ENCODE assay signal across 29 cellular contexts in the genomic region with DNA sequence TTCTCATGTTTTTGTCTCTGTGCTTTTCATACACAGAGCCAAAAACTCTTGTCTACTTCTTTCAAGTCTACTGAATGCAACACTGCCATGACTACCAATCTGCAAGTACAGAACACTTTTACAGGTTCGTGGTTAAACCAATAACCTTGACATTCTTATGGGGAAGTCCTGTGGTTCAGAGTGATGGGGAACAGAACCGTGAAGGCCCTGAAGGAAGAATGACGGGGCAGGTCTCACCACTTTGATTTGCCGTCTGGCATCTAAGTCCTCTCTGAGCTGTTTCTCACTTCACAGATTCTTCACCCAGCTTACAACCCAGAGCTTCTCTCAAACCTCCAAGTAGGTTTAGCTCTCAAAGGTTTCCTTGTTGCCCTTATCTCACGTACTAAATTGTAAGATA.
DNase-seq lines count a peak whose midpoint lies in the region; ATAC-seq, FAIRE-seq and TF ChIP-seq lines count a peak whose summit lies in the region.
"Had no signal": no experiment of that assay in that cellular context is flagged by ENCODE, and none has a peak within 500 bp of the region (broad histone marks: within the 10 kb centered on the region; RNA-seq: fewer than 3 reads in every experiment).

No MANE protein-coding gene starts in this region.

- H3K4me3 Mint-ChIP-seq in activated T-helper 17 cell treated with anti-CD3 and anti-CD28 coated beads, Interleukin-2, amount 50 U/mL, for 72 hours = no peak overlapping the region
- H3K4me3 Mint-ChIP-seq: activated B cell treated with CpG ODN at 0.5 μM for 24 hours; activated CD4-positive, alpha-beta memory T cell treated with anti-CD3 and anti-CD28 coated beads for 36 hours; activated naive CD4-positive, alpha-beta T cell treated with anti-CD3 and anti-CD28 coated beads, Interleukin-2, amount 50 U/mL, for 24 hours; naive thymus-derived CD4-positive, alpha-beta T cell had no signal

- H3K36me3 ChIP-seq in kidney (ENCODE audit: control insufficient read depth in 1 of 2, insufficient read depth in 2 of 2, low read length in 2 of 2) = no peaks in the 10 kb centered on the region
- H3K36me3 ChIP-seq: left ventricle myocardium inferior, uterus had no signal

- no peaks in the 10 kb centered on the region for H3K4me1 Mint-ChIP-seq in activated T-helper 17 cell treated with anti-CD3 and anti-CD28 coated beads, Interleukin-2, amount 50 U/mL, for 72 hours
- H3K4me1 Mint-ChIP-seq: activated B cell treated with CpG ODN at 0.5 μM for 24 hours; activated naive CD4-positive, alpha-beta T cell treated with anti-CD3 and anti-CD28 coated beads, Interleukin-2, amount 50 U/mL, for 24 hours had no signal

- intact Hi-C loops in kidney (cut with DNase I) = no loop called here

- no peak overlapping the region for H3K9ac ChIP-seq in kidney (ENCODE audit: low read length in 2 of 2)

- no peak for TF ChIP-seq CTCF in kidney (IDR thresholded peaks at IDR 0.05; ENCODE audit: borderline replicate concordance, extremely low read depth, insufficient read depth)

- FAIRE-seq in kidney (lab: Jason Lieb, UNC) = no peak
- FAIRE-seq: astrocyte, D721Med had no signal

- H3K27me3 Mint-ChIP-seq in activated T-helper 17 cell treated with anti-CD3 and anti-CD28 coated beads, Interleukin-2, amount 50 U/mL, for 72 hours = peaks cover 11% of the 10 kb centered on the region

- H3K4me1 ChIP-seq in kidney (ENCODE audit: control insufficient read depth in 1 of 2, insufficient read depth in 1 of 2, low read depth in 1 of 2, low read length in 2 of 2) = no peaks in the 10 kb centered on the region
- H3K4me1 ChIP-seq: testis, uterus had no signal

- H3K9me3 Mint-ChIP-seq in activated T-helper 17 cell treated with anti-CD3 and anti-CD28 coated beads, Interleukin-2, amount 50 U/mL, for 72 hours = no peaks in the 10 kb centered on the region
- H3K9me3 Mint-ChIP-seq: activated B cell treated with CpG ODN at 0.5 μM for 24 hours; activated CD4-positive, alpha-beta memory T cell treated with anti-CD3 and anti-CD28 coated beads for 36 hours; activated naive CD4-positive, alpha-beta T cell treated with anti-CD3 and anti-CD28 coated beads, Interleukin-2, amount 50 U/mL, for 24 hours had no signal

- H3K9me3 ChIP-seq in kidney (ENCODE audit: control insufficient read depth in 1 of 2, low read length in 2 of 2) = no peaks in the 10 kb centered on the region
- H3K9me3 ChIP-seq: left ventricle myocardium inferior, testis, uterus had no signal

- peak; percentile 53 for ATAC-seq in GM19452 (IDR thresholded peaks at IDR 0.05; ENCODE audit: unreplicated experiment)
- ATAC-seq in activated T-helper 17 cell treated with anti-CD3 and anti-CD28 coated beads, Interleukin-2, amount 50 U/mL, for 72 hours (replicated peaks) = peak; percentile 60
- no peak for ATAC-seq in activated CD4-positive, CD25-positive, alpha-beta regulatory T cell treated with anti-CD3 and anti-CD28 coated beads, Interleukin-2, amount 50 U/mL, for 24 hours
- ATAC-seq: naive thymus-derived CD4-positive, alpha-beta T cell had no signal

- H3K27ac Mint-ChIP-seq in activated T-helper 17 cell treated with anti-CD3 and anti-CD28 coated beads, Interleukin-2, amount 50 U/mL, for 72 hours = no peak overlapping the region
- H3K27ac Mint-ChIP-seq: activated B cell treated with CpG ODN at 0.5 μM for 24 hours; activated CD4-positive, alpha-beta memory T cell treated with anti-CD3 and anti-CD28 coated beads for 36 hours; activated naive CD4-positive, alpha-beta T cell treated with anti-CD3 and anti-CD28 coated beads, Interleukin-2, amount 50 U/mL, for 24 hours; naive thymus-derived CD4-positive, alpha-beta T cell had no signal

- no peak overlapping the region for H3K4me3 ChIP-seq in kidney (ENCODE audit: low read length in 2 of 2)
- H3K4me3 ChIP-seq: left ventricle myocardium inferior, testis, uterus had no signal

- H3K27ac ChIP-seq in kidney (ENCODE audit: low read depth in 2 of 2, low read length in 2 of 2) = no peak overlapping the region
- H3K27ac ChIP-seq: left ventricle myocardium inferior, testis, uterus had no signal

- peak; percentile 8 for DNase-seq in stimulated activated CD4-positive, alpha-beta T cell treated with anti-CD3 and anti-CD28 coated beads, Interleukin-1b, Interleukin-23, amount 100 ng/mL, for 48 hours
- DNase-seq in stimulated activated CD4-positive, alpha-beta T cell treated with anti-CD3 and anti-CD28 coated beads, Interleukin-12 subunit alpha, Interleukin-12 subunit beta, amount 100 ng/mL, for 4 hours = no peak
- DNase-seq in H4 (ENCODE audit: low spot score) (no peak), kidney (no peak), CD1c-positive myeloid dendritic cell (ENCODE audit: extremely low spot score) (no peak)
- DNase-seq: activated B cell treated with CpG ODN at 0.5 μM for 24 hours; activated CD4-positive, alpha-beta memory T cell treated with anti-CD3 and anti-CD28 coated beads for 36 hours; activated T-cell treated with anti-CD3 and anti-CD28 coated beads, Interleukin-2, amount 50 U/mL, for 1 hour; C1 segment of cervical spinal cord; caudate nucleus; dermis blood vessel endothelial cell; left ventricle myocardium inferior; naive thymus-derived CD4-positive, alpha-beta T cell; NCI-H187; NCI-H2171 treated with DMSO at 0.1 percent for 48 hours; NCI-H524; NK-92 treated with Interleukin-12 subunit alpha and Interleukin-12 subunit beta, amount 100 ng/mL, for 24 hours; occipital lobe; SHP77 treated with DMSO at 0.1 percent for 48 hours; stimulated activated CD4-positive, alpha-beta T cell treated with anti-CD3 and anti-CD28 coated beads, Interleukin-2, amount 100 ng/mL, for 24 hours; T1000; testis; uterus had no signal

- H3K36me3 Mint-ChIP-seq in activated T-helper 17 cell treated with anti-CD3 and anti-CD28 coated beads, Interleukin-2, amount 50 U/mL, for 72 hours (ENCODE audit: low read depth) = no peaks in the 10 kb centered on the region
- H3K36me3 Mint-ChIP-seq: activated CD4-positive, alpha-beta memory T cell treated with anti-CD3 and anti-CD28 coated beads for 36 hours; activated naive CD4-positive, alpha-beta T cell treated with anti-CD3 and anti-CD28 coated beads, Interleukin-2, amount 50 U/mL, for 24 hours; naive thymus-derived CD4-positive, alpha-beta T cell had no signal

Comparison
In these comparisons a context has a peak if more than half of its experiments do, and no peak if none do; other contexts are left out.
1. ATAC-seq: peak in GM19452 (single experiment) and activated T-helper 17 cell treated with anti-CD3 and anti-CD28 coated beads, Interleukin-2, amount 50 U/mL, for 72 hours (single experiment); none in activated CD4-positive, CD25-positive, alpha-beta regulatory T cell treated with anti-CD3 and anti-CD28 coated beads, Interleukin-2, amount 50 U/mL, for 24 hours (0 of 2).